Comparison of ENCODE assay signal across 31 cellular contexts in genomic region chr2:63081404-63081803, GRCh38. TPM values are rescaled to one million over a fixed set of nuclear protein-coding genes. Genes with fewer than 3 reads are reported as not detected.
"Had no signal": no experiment of that assay in that cellular context is flagged by ENCODE, and none has a peak within 500 bp of the region (broad histone marks: within the 10 kb centered on the region; RNA-seq: fewer than 3 reads in every experiment).

No MANE protein-coding gene starts in this region.

- H3K4me3 ChIP-seq: ascending aorta, cardiac muscle cell, colonic mucosa, SJCRH30 had no signal

- H3K4me2 ChIP-seq: SK-N-SH had no signal

- H3K9me3 ChIP-seq: ascending aorta, colonic mucosa, SJCRH30, SK-N-SH had no signal

- H3K27ac Mint-ChIP-seq: activated CD4-positive, alpha-beta T cell treated with anti-CD3 and anti-CD28 coated beads, Interleukin-2, amount 10 ng/mL, durations not matched to agents 24 days and 14 days; activated CD8-positive, alpha-beta T cell treated with anti-CD3 and anti-CD28 coated beads for 36 hours; activated naive CD4-positive, alpha-beta T cell treated with anti-CD3 and anti-CD28 coated beads, Interleukin-2, amount 50 U/mL, for 24 hours; activated naive CD8-positive, alpha-beta T cell treated with anti-CD3 and anti-CD28 coated beads, Interleukin-2, amount 10 ng/mL, durations not matched to agents 7 days and 5 days; activated T-cell treated with anti-CD3 and anti-CD28 coated beads, Interleukin-2, amount 50 U/mL, for 72 hours; activated T-helper 2 cell treated with anti-CD3 and anti-CD28 coated beads, Interferon-gamma antibody, Interleukin-2, Interleukin-4, amounts not matched to agents 10 μg/mL and 5 μg/mL and 100 μg/mL, durations not matched to agents 14 hours and 24 hours and 36 hours; T-helper 1 cell treated with Interleukin-12 subunit alpha and Interleukin-12 subunit beta and Interleukin-4 antibody, amounts not matched to agents 30 μg/mL and 1 μg/mL, for 36 hours; T-helper 2 cell treated with Interferon-gamma antibody and Interleukin-4, amounts not matched to agents 5 μg/mL and 100 μg/mL, for 36 hours had no signal

- H3K4me1 Mint-ChIP-seq: activated CD4-positive, alpha-beta T cell treated with anti-CD3 and anti-CD28 coated beads, Interleukin-2, amount 10 ng/mL, durations not matched to agents 24 days and 14 days; activated naive CD4-positive, alpha-beta T cell treated with anti-CD3 and anti-CD28 coated beads, Interleukin-2, amount 50 U/mL, for 24 hours; activated naive CD8-positive, alpha-beta T cell treated with anti-CD3 and anti-CD28 coated beads, Interleukin-2, amount 10 ng/mL, durations not matched to agents 7 days and 5 days; central memory CD8-positive, alpha-beta T cell had no signal

- H3K9ac ChIP-seq: SK-N-SH had no signal

- H3K9me3 Mint-ChIP-seq: activated CD4-positive, alpha-beta T cell treated with anti-CD3 and anti-CD28 coated beads, Interleukin-2, amount 10 ng/mL, durations not matched to agents 24 days and 14 days; activated naive CD4-positive, alpha-beta T cell treated with anti-CD3 and anti-CD28 coated beads, Interleukin-2, amount 50 U/mL, for 24 hours; activated naive CD8-positive, alpha-beta T cell treated with anti-CD3 and anti-CD28 coated beads, Interleukin-2, amount 10 ng/mL, durations not matched to agents 7 days and 5 days; activated T-cell treated with anti-CD3 and anti-CD28 coated beads, Interleukin-2, amount 50 U/mL, for 72 hours; activated T-helper 2 cell treated with anti-CD3 and anti-CD28 coated beads, Interferon-gamma antibody, Interleukin-2, Interleukin-4, amounts not matched to agents 10 μg/mL and 5 μg/mL and 100 μg/mL, durations not matched to agents 14 hours and 24 hours and 36 hours; central memory CD8-positive, alpha-beta T cell; T-helper 1 cell treated with Interleukin-12 subunit alpha and Interleukin-12 subunit beta and Interleukin-4 antibody, amounts not matched to agents 30 μg/mL and 1 μg/mL, for 36 hours; T-helper 2 cell treated with Interferon-gamma antibody and Interleukin-4, amounts not matched to agents 5 μg/mL and 100 μg/mL, for 36 hours had no signal

- H3K4me1 ChIP-seq: ascending aorta, colonic mucosa, SJCRH30 had no signal

- FAIRE-seq: TTC549 had no signal

- H3K27me3 ChIP-seq: ascending aorta, cardiac muscle cell, colonic mucosa, SJCRH30 had no signal

- H3K4me3 Mint-ChIP-seq: activated CD4-positive, alpha-beta T cell treated with anti-CD3 and anti-CD28 coated beads, Interleukin-2, amount 10 ng/mL, durations not matched to agents 24 days and 14 days; activated CD8-positive, alpha-beta T cell treated with anti-CD3 and anti-CD28 coated beads for 36 hours; activated naive CD4-positive, alpha-beta T cell treated with anti-CD3 and anti-CD28 coated beads, Interleukin-2, amount 50 U/mL, for 24 hours; activated naive CD8-positive, alpha-beta T cell treated with anti-CD3 and anti-CD28 coated beads, Interleukin-2, amount 10 ng/mL, durations not matched to agents 7 days and 5 days; activated T-cell treated with anti-CD3 and anti-CD28 coated beads, Interleukin-2, amount 50 U/mL, for 72 hours; central memory CD8-positive, alpha-beta T cell; T-helper 1 cell treated with Interleukin-12 subunit alpha and Interleukin-12 subunit beta and Interleukin-4 antibody, amounts not matched to agents 30 μg/mL and 1 μg/mL, for 36 hours; T-helper 2 cell treated with Interferon-gamma antibody and Interleukin-4, amounts not matched to agents 5 μg/mL and 100 μg/mL, for 36 hours had no signal

- ATAC-seq: activated CD8-positive, alpha-beta T cell treated with anti-CD3 and anti-CD28 coated beads for 36 hours; activated T-cell treated with anti-CD3 and anti-CD28 coated beads, Interleukin-2, amount 50 U/mL, for 72 hours had no signal

- H3K36me3 Mint-ChIP-seq: activated naive CD4-positive, alpha-beta T cell treated with anti-CD3 and anti-CD28 coated beads, Interleukin-2, amount 50 U/mL, for 24 hours; activated naive CD8-positive, alpha-beta T cell treated with anti-CD3 and anti-CD28 coated beads, Interleukin-2, amount 10 ng/mL, durations not matched to agents 7 days and 5 days had no signal

- H3K36me3 ChIP-seq: ascending aorta, cardiac muscle cell, colonic mucosa, SJCRH30 had no signal

- H3K27ac ChIP-seq: ascending aorta, cardiac muscle cell, colonic mucosa, SJCRH30 had no signal

- DNase-seq: activated CD4-positive, alpha-beta T cell treated with anti-CD3 and anti-CD28 coated beads, Interleukin-2, amount 10 ng/mL, durations not matched to agents 24 days and 14 days; activated CD4-positive, alpha-beta T cell treated with anti-CD3 and anti-CD28 coated beads, Interleukin-2, amount 50 U/mL, for 4 hours; activated CD8-positive, alpha-beta T cell treated with anti-CD3 and anti-CD28 coated beads for 36 hours; activated gamma-delta T cell; activated naive CD4-positive, alpha-beta T cell treated with Interleukin-2 at 50 U/mL for 16 hours; activated naive CD8-positive, alpha-beta T cell treated with anti-CD3 and anti-CD28 coated beads, Interleukin-2, amount 10 ng/mL, durations not matched to agents 7 days and 5 days; activated T-cell treated with anti-CD3 and anti-CD28 coated beads, Interleukin-2, amount 50 U/mL, for 1 hour; activated T-cell treated with anti-CD3 and anti-CD28 coated beads, Interleukin-2, amount 50 U/mL, for 72 hours; amygdala; colonic mucosa; NCI-H1048; NCI-H1436 treated with DMSO at 0.1 percent for 48 hours; NCI-H1694 treated with DMSO at 0.1 percent for 48 hours; NCI-H2029; NCI-H345; NCI-H510A; NCI-H526; NCI-H748 treated with DMSO at 0.1 percent for 48 hours; NK-92 treated with Interleukin-12 subunit alpha and Interleukin-12 subunit beta, amount 100 ng/mL, for 24 hours; OCI-M1; SHP77; SJCRH30; SK-N-SH had no signal

RNA-seq across cellular contexts. Expression of gene OTX1, which starts 30.8 kb away (rescaled TPM):
- total RNA-seq: activated CD4-positive, alpha-beta T cell treated with anti-CD3 and anti-CD28 coated beads, Interleukin-2, amount 10 ng/mL, durations not matched to agents 24 days and 14 days; activated CD8-positive, alpha-beta T cell treated with anti-CD3 and anti-CD28 coated beads for 36 hours; activated naive CD8-positive, alpha-beta T cell treated with anti-CD3 and anti-CD28 coated beads, Interleukin-2, amount 10 ng/mL, durations not matched to agents 7 days and 5 days; activated T-helper 2 cell treated with anti-CD3 and anti-CD28 coated beads, Interferon-gamma antibody, Interleukin-2, Interleukin-4, amounts not matched to agents 10 μg/mL and 5 μg/mL and 100 μg/mL, durations not matched to agents 14 hours and 24 hours and 36 hours; ascending aorta; colonic mucosa had no signal
- polyA plus RNA-seq: cardiac muscle cell had no signal
